ENCODE assay signal across 13 cellular contexts in the genomic region with DNA sequence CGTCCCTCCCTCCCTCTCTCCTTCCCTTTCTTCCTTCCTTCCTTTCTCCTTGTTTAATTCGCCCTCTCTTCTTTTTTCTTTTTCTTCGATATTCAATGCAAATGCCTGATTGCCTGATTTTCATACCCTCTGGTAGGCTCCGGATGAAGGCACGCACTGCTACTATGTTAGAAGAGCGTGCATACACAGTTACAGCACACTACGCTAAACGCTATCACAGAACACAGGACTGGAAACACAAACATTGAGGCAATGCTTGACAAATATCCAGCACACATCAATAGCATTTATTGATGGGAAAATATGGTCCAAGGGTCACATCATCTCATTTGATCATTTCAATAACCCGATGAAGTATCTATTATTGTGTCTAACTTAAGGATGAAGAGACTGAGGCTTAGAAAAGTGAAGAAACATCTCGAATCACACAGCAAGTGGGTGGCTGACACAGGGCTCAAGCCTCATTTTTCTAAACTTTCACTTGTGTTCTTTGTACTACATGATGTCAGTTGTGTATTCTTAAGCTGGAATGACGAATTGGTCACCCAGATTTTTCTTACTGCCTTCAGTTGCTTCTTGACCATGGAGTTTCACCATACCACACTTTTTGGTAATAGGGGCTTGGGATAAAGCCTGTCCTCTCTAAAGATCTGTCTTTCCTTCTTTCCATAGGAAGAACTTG.
DNase-seq lines count a peak whose midpoint lies in the region; ATAC-seq and TF ChIP-seq lines count a peak whose summit lies in the region.
"Had no signal": no experiment of that assay in that cellular context is flagged by ENCODE, and none has a peak within 500 bp of the region (broad histone marks: within the 10 kb centered on the region; RNA-seq: fewer than 3 reads in every experiment).

No MANE protein-coding gene starts in this region.

- H3K36me3 ChIP-seq in SJCRH30 (no peaks in the 10 kb centered on the region), mucosa of descending colon (ENCODE audit: low read depth) (no peaks in the 10 kb centered on the region), thoracic aorta (no peaks in the 10 kb centered on the region), OCI-LY7 (ENCODE audit: insufficient read depth, low read length) (no peaks in the 10 kb centered on the region)
- H3K36me3 ChIP-seq: cardiac muscle cell had no signal

- H3K27me3 ChIP-seq in SJCRH30 = no peaks in the 10 kb centered on the region
- H3K27me3 ChIP-seq in thoracic aorta (replicated peaks; ENCODE audit: insufficient read depth) = no peaks in the 10 kb centered on the region
- H3K27me3 ChIP-seq: cardiac muscle cell had no signal

- H3K9me2 ChIP-seq in OCI-LY7 (ENCODE audit: insufficient read depth, low read length) = no peaks in the 10 kb centered on the region

- H3K9me3 ChIP-seq in SJCRH30 (replicated peaks) (no peaks in the 10 kb centered on the region), mucosa of descending colon (no peaks in the 10 kb centered on the region), thoracic aorta (no peaks in the 10 kb centered on the region), OCI-LY7 (ENCODE audit: low read length) (no peaks in the 10 kb centered on the region)

- DNase-seq in SJCRH30 (no peak), epithelial cell of prostate (ENCODE audit: low read depth, low spot score) (no peak), mucosa of descending colon (no peak), thoracic aorta (ENCODE audit: low spot score) (no peak), anterior cingulate cortex (lab: John Stamatoyannopoulos, UW) (no peak), OCI-LY7 (ENCODE audit: low spot score) (no peak)
- no peak for DNase-seq in activated CD8-positive, alpha-beta memory T cell treated with anti-CD3 and anti-CD28 coated beads for 24 hours
- DNase-seq: activated B cell treated with CpG ODN at 0.5 μM for 24 hours; activated T-cell treated with anti-CD3 and anti-CD28 coated beads, Interleukin-2, amount 50 U/mL, for 4 hours; CD8-positive, alpha-beta T cell; SHP77 treated with DMSO at 0.1 percent for 48 hours had no signal

- peak; percentile 15 for ATAC-seq in mucosa of descending colon
- ATAC-seq in thoracic aorta (ENCODE audit: insufficient number of reproducible peaks, low FRiP score, low read depth) = peak; percentile 51
- no peak for ATAC-seq in GM18907 (IDR thresholded peaks at IDR 0.05; ENCODE audit: unreplicated experiment)
- ATAC-seq: CD8-positive, alpha-beta T cell had no signal

- H3K27ac ChIP-seq in SJCRH30 (peak overlapping the region; percentile 14; the same call in 1 of the 2 replicates), epithelial cell of prostate (peak overlapping the region; percentile 58), thoracic aorta (peak overlapping the region; percentile 71 to 83), OCI-LY7 (ENCODE audit: low read depth, low read length, poor library complexity, severe bottlenecking) (no peak overlapping the region)
- H3K27ac ChIP-seq: cardiac muscle cell had no signal

- intact Hi-C loops in mucosa of descending colon (cut with DNase I, micrococcal nuclease) = no loop called here
- intact Hi-C loops in OCI-LY7 (cut with micrococcal nuclease; ENCODE audit: unreplicated experiment) = no loop called here

- H3K79me2 ChIP-seq in OCI-LY7 (ENCODE audit: insufficient read depth, low read depth, low read length) = no peaks in the 10 kb centered on the region

- H2AFZ ChIP-seq in OCI-LY7 (ENCODE audit: low read length) = no peak overlapping the region

- H3K4me1 ChIP-seq in SJCRH30 (peaks cover 14% of the 10 kb centered on the region), mucosa of descending colon (ENCODE audit: low read depth) (no peaks in the 10 kb centered on the region), thoracic aorta (ENCODE audit: control insufficient read depth in 1 of 2, low read depth in 2 of 2) (peaks cover 6 to 32% of the 10 kb centered on the region in 2 donors), OCI-LY7 (ENCODE audit: insufficient read depth, low read length, poor library complexity, severe bottlenecking) (no peaks in the 10 kb centered on the region)

- no peaks in the 10 kb centered on the region for H4K20me1 ChIP-seq in OCI-LY7 (ENCODE audit: insufficient read depth, low read length)

- H3K4me3 ChIP-seq in SJCRH30 = no peak overlapping the region
- no peak overlapping the region for H3K4me3 ChIP-seq in mucosa of descending colon
- peak overlapping the region; percentile 41 for H3K4me3 ChIP-seq in thoracic aorta
- H3K4me3 ChIP-seq in OCI-LY7 (ENCODE audit: low read depth, low read length, poor library complexity, severe bottlenecking) = no peak overlapping the region
- H3K4me3 ChIP-seq: cardiac muscle cell had no signal

- TF ChIP-seq CTCF in mucosa of descending colon (IDR thresholded peaks at IDR 0.05) = no peak
- TF ChIP-seq CTCF in thoracic aorta (IDR thresholded peaks at IDR 0.05) = no peak
- TF ChIP-seq CTCF in OCI-LY7 (conservative IDR thresholded peaks at IDR 0.05; ENCODE audit: low read length) = no peak

- no TSS peak for BruUV-seq in OCI-LY7 (replicated peaks; lab: Mats Ljungman, UMichigan)

- H3K4me2 ChIP-seq in OCI-LY7 (ENCODE audit: low read length) = no peak overlapping the region

- CTCF ChIA-PET in OCI-LY7 (lab: Charles Lee; ENCODE audit: unreplicated experiment) = no interaction called here

- POLR2A ChIA-PET in OCI-LY7 (lab: Charles Lee) = interaction anchor here (0.6 kb wide), 1 partner anchor 90 kb away, joined by 3 read pairs; no protein-coding TSS in a partner anchor
